In genomic region chr17:57580055-57580739, GRCh38 we compare ENCODE assay signal across 28 cellular contexts.
DNase-seq lines count a peak whose midpoint lies in the region; ATAC-seq, FAIRE-seq and TF ChIP-seq lines count a peak whose summit lies in the region.
"Had no signal": no experiment of that assay in that cellular context is flagged by ENCODE, and none has a peak within 500 bp of the region (broad histone marks: within the 10 kb centered on the region; RNA-seq: fewer than 3 reads in every experiment).

No MANE protein-coding gene starts in this region.

- no peak overlapping the region for H2BK5ac ChIP-seq in H1 (ENCODE audit: low read depth, low read length)

- DNase-seq in DND-41 (no peak), NCI-H69 (lab: John Stamatoyannopoulos, UW) (peak; percentile 40), H1 (ENCODE audit: low read depth in 1 of 2, low spot score in 2 of 2) (no peak), osteoblast (ENCODE audit: insufficient read length, low spot score, missing footprints) (peak; percentile 26), epidermal melanocyte (ENCODE audit: insufficient read length, low spot score) (no peak), NOMO-1 treated with DMSO at 0.1 percent for 48 hours (lab: John Stamatoyannopoulos, UW; ENCODE audit: unreplicated experiment) (no peak), tibial nerve (ENCODE audit: low spot score in 2 of 2) (no peak)
- DNase-seq: activated CD8-positive, alpha-beta T cell treated with anti-CD3 and anti-CD28 coated beads, Interleukin-2, amount 10 ng/mL, durations not matched to agents 7 days and 5 days; anterior cingulate cortex; cortex of kidney; DMS79; effector memory CD4-positive, alpha-beta T cell; erythroblast; GDM1; immature natural killer cell; NCI-H1105 treated with DMSO at 0.1 percent for 48 hours; NCI-H2029; NCI-H510A treated with DMSO at 0.1 percent for 48 hours; SK-N-SH; stimulated activated CD8-positive, alpha-beta memory T cell treated with anti-CD3 and anti-CD28 coated beads, Interleukin-4, amount 100 ng/mL, for 48 hours; upper lobe of right lung had no signal

- H4K91ac ChIP-seq in H1 (replicated peaks; ENCODE audit: insufficient read length, low read length), result no peak overlapping the region

- no peak overlapping the region for H4K8ac ChIP-seq in H1 (ENCODE audit: extremely low read depth, insufficient read depth, low read length)

- no peak overlapping the region for H3K9ac ChIP-seq in DND-41 (ENCODE audit: low read depth, low read length)
- no peak overlapping the region for H3K9ac ChIP-seq in H1 (replicated peaks in 1 of 4; ENCODE audit: extremely low read depth in 1 of 4, low read depth in 3 of 4, low read length in 3 of 4)
- H3K9ac ChIP-seq: BLaER1 treated with 17β-estradiol and CSF1 and Interleukin-3, amounts not matched to agents 10 nM and 100 nM; SK-N-SH had no signal

- TF ChIP-seq CTCF in DND-41 (IDR thresholded peaks at IDR 0.05; ENCODE audit: borderline replicate concordance, extremely low read depth, low read length, poor library complexity, severe bottlenecking) (no peak), H1 (IDR thresholded peaks at IDR 0.05; ENCODE audit: control extremely low read depth in 1 of 3, insufficient read depth in 1 of 3, low read depth in 1 of 3, low read length in 3 of 3) (no peak), osteoblast (IDR thresholded peaks at IDR 0.05; ENCODE audit: extremely low read depth, low read depth, low read length) (no peak), tibial nerve (IDR thresholded peaks at IDR 0.05) (no peak)

- H3K9me3 ChIP-seq in DND-41 (ENCODE audit: insufficient read depth, low read length, severe bottlenecking) (no peaks in the 10 kb centered on the region), H1 (ENCODE audit: insufficient read depth in 2 of 2, low read depth in 1 of 2, low read length in 1 of 2) (no peaks in the 10 kb centered on the region), osteoblast (ENCODE audit: low read depth, low read length) (no peaks in the 10 kb centered on the region), tibial nerve (no peaks in the 10 kb centered on the region)
- H3K9me3 ChIP-seq: BLaER1 treated with 17β-estradiol and CSF1 and Interleukin-3, amounts not matched to agents 10 nM and 100 nM; SK-N-SH; upper lobe of right lung had no signal

- H3K4me3 ChIP-seq in DND-41 (ENCODE audit: low read depth in 1 of 2, low read length in 2 of 2) (no peak overlapping the region), H1 (ENCODE audit: extremely low read depth in 1 of 4, insufficient read depth in 2 of 4, low read depth in 3 of 4, low read length in 4 of 4) (no peak overlapping the region), osteoblast (ENCODE audit: insufficient read depth, low read length) (no peak overlapping the region), tibial nerve (no peak overlapping the region)
- H3K4me3 ChIP-seq: BLaER1 treated with 17β-estradiol and CSF1 and Interleukin-3, amounts not matched to agents 10 nM and 100 nM; K562; upper lobe of right lung had no signal

- no peak for TF ChIP-seq RAD21 in H1 (IDR thresholded peaks at IDR 0.05 in 1 of 2, conservative IDR thresholded peaks at IDR 0.05 in 1 of 2; ENCODE audit: low read depth in 2 of 2, low read length in 2 of 2)

- TF ChIP-seq EP300 in H1 (IDR thresholded peaks at IDR 0.05; ENCODE audit: borderline replicate concordance in 1 of 2, low read depth in 2 of 2, low read length in 2 of 2) (no peak), tibial nerve (IDR thresholded peaks at IDR 0.05) (no peak)

- H3K4me2 ChIP-seq in DND-41 (ENCODE audit: insufficient read depth, low read length) (no peak overlapping the region), H1 (ENCODE audit: insufficient read depth in 1 of 2, low read depth in 2 of 2, low read length in 2 of 2) (no peak overlapping the region), osteoblast (ENCODE audit: insufficient read depth, low read length) (no peak overlapping the region)
- H3K4me2 ChIP-seq: BLaER1 treated with 17β-estradiol and CSF1 and Interleukin-3, amounts not matched to agents 10 nM and 100 nM; SK-N-SH had no signal

- peak overlapping the region; percentile 39; the same call in 1 of the 2 replicates for H2BK12ac ChIP-seq in H1 (ENCODE audit: low read depth, low read length)

- H2AK5ac ChIP-seq in H1 (ENCODE audit: low read depth, low read length), result no peak overlapping the region; the same call in 1 of the 2 replicates

- no peak overlapping the region for H2BK20ac ChIP-seq in H1 (ENCODE audit: low read length)

- no peaks in the 10 kb centered on the region for H3K27me3 ChIP-seq in DND-41 (ENCODE audit: insufficient read depth, low read length, poor library complexity)
- H3K27me3 ChIP-seq in H1 (replicated peaks in 1 of 4; ENCODE audit: control insufficient read depth in 3 of 4, extremely low read depth in 1 of 4, insufficient read depth in 3 of 4, low read length in 3 of 4), result no peaks in the 10 kb centered on the region
- H3K27me3 ChIP-seq in osteoblast (ENCODE audit: insufficient read depth, low read length), result peaks cover 8% of the 10 kb centered on the region
- H3K27me3 ChIP-seq in tibial nerve, result peaks cover 0 to 6% of the 10 kb centered on the region in 2 donors
- H3K27me3 ChIP-seq: BLaER1 treated with 17β-estradiol and CSF1 and Interleukin-3, amounts not matched to agents 10 nM and 100 nM; upper lobe of right lung had no signal

- POLR2A ChIA-PET in H1 (lab: Charles Lee; ENCODE audit: partially characterized antibody), result no interaction called here

- H2AFZ ChIP-seq in DND-41 (ENCODE audit: low read depth, low read length) (no peak overlapping the region), H1 (ENCODE audit: low read length) (no peak overlapping the region), osteoblast (ENCODE audit: low read length) (no peak overlapping the region)

- H3K79me1 ChIP-seq in H1 (ENCODE audit: low read depth, low read length), result no peaks in the 10 kb centered on the region

- H3K18ac ChIP-seq in H1 (ENCODE audit: extremely low read depth, low read length), result no peak overlapping the region

- H3K36me3 ChIP-seq in DND-41 (ENCODE audit: insufficient read depth, low read length), result peaks cover 87% of the 10 kb centered on the region
- no peaks in the 10 kb centered on the region for H3K36me3 ChIP-seq in H1 (ENCODE audit: control insufficient read depth in 2 of 4, insufficient read depth in 4 of 4, low read length in 3 of 4)
- no peaks in the 10 kb centered on the region for H3K36me3 ChIP-seq in osteoblast (ENCODE audit: insufficient read depth, low read length)
- H3K36me3 ChIP-seq in tibial nerve, result no peaks in the 10 kb centered on the region
- H3K36me3 ChIP-seq: upper lobe of right lung had no signal

- H2BK120ac ChIP-seq in H1 (replicated peaks; ENCODE audit: low read depth, low read length), result no peak overlapping the region

- H3K14ac ChIP-seq in H1 (ENCODE audit: insufficient read length), result no peak overlapping the region

- H3K79me2 ChIP-seq in DND-41 (ENCODE audit: insufficient read depth, low read length) (peaks cover 95% of the 10 kb centered on the region), H1 (ENCODE audit: control insufficient read depth in 1 of 2, insufficient read depth in 2 of 2, low read length in 2 of 2) (0 out of 4 replicates have a peak, but pooled peaks cover 0 to 2% of the 10 kb centered on the region in 2 experiments), osteoblast (ENCODE audit: insufficient read depth, low read length) (no peaks in the 10 kb centered on the region)

- peaks cover 47% of the 10 kb centered on the region for H3K4me1 ChIP-seq in DND-41 (ENCODE audit: insufficient read depth, low read length)
- peaks cover 0 to 14% (median 2%) of the 10 kb centered on the region in 4 experiments; a peak in 3 of 7 replicates for H3K4me1 ChIP-seq in H1 (replicated peaks in 1 of 4; ENCODE audit: control insufficient read depth in 3 of 4, insufficient read depth in 4 of 4, low read length in 3 of 4)
- peaks cover 9% of the 10 kb centered on the region for H3K4me1 ChIP-seq in osteoblast (ENCODE audit: insufficient read depth, low read length)
- H3K4me1 ChIP-seq in tibial nerve, result peaks cover 0 to 23% (median 4%) of the 10 kb centered on the region in 4 donors

- no peak overlapping the region for H4K5ac ChIP-seq in H1 (ENCODE audit: insufficient read length, low read depth, low read length)

- H3K56ac ChIP-seq in H1 (replicated peaks; ENCODE audit: insufficient read length, low read depth, low read length), result no peak overlapping the region

- no peak overlapping the region for H3K4ac ChIP-seq in H1 (replicated peaks; ENCODE audit: insufficient read length, low read depth, low read length)

- CTCF ChIA-PET in H1 (lab: Charles Lee; ENCODE audit: partially characterized antibody), result interaction anchor here (0.6 to 1.3 kb wide), 6 partner anchors 27 to 337 kb away, joined by 3 to 4 read pairs (median 3); no protein-coding TSS in a partner anchor

- no peak for TF ChIP-seq POLR2A in H1 (IDR thresholded peaks at IDR 0.05; ENCODE audit: control extremely low read depth in 1 of 2, low read depth in 2 of 2, low read length in 2 of 2)
- no peak for TF ChIP-seq POLR2A in tibial nerve (IDR thresholded peaks at IDR 0.05)

- H3K23me2 ChIP-seq in H1 (ENCODE audit: low read depth, low read length), result no peaks in the 10 kb centered on the region

- ATAC-seq in DND-41 (ENCODE audit: insufficient read depth, low read depth), result no peak
- ATAC-seq in activated CD4-positive, CD25-positive, alpha-beta regulatory T cell treated with anti-CD3 and anti-CD28 coated beads, Interleukin-2, amount 50 U/mL, for 24 hours, result no peak
- ATAC-seq: activated CD8-positive, alpha-beta T cell treated with anti-CD3 and anti-CD28 coated beads, Interleukin-2, amount 10 ng/mL, durations not matched to agents 7 days and 5 days; activated naive CD4-positive, alpha-beta T cell treated with anti-CD3 and anti-CD28 coated beads, Interleukin-2, amount 50 U/mL, for 72 hours; K562; left lobe of liver; sciatic nerve; upper lobe of right lung had no signal

- no peak for FAIRE-seq in H1 (lab: Jason Lieb, UNC)
- FAIRE-seq: K562, TTC549 had no signal

- peak overlapping the region; percentile 15 for H3K27ac ChIP-seq in DND-41 (ENCODE audit: low read length)
- no peak overlapping the region for H3K27ac ChIP-seq in H1 (ENCODE audit: low read depth, low read length)
- H3K27ac ChIP-seq in osteoblast (ENCODE audit: low read depth, low read length), result no peak overlapping the region
- peak overlapping the region in 1 of 4 donors; percentile 36 for H3K27ac ChIP-seq in tibial nerve
- H3K27ac ChIP-seq: upper lobe of right lung had no signal

- H3K23ac ChIP-seq in H1 (ENCODE audit: insufficient read length), result no peak overlapping the region

- no peak overlapping the region for H2BK15ac ChIP-seq in H1 (ENCODE audit: low read length)

- 81% methylated on average over 5 of the region's 5 CpGs; no CpG with 5 or more reads in 1 of the 2 experiments for WGBS in H1 (ENCODE audit: extremely low coverage in 1 of 2, insufficient coverage in 1 of 2, insufficient read length in 1 of 2, insufficient replicate concordance in 2 of 2, low coverage in 1 of 2, low lambda C conversion rate in 2 of 2, missing lambda C conversion rate in 1 of 2), 2 experiments
- 60 to 67% methylated on average over 5 of the region's 5 CpGs for WGBS in tibial nerve, 2 donors

- H4K20me1 ChIP-seq in DND-41 (ENCODE audit: insufficient read depth, low read length) (peaks cover 13% of the 10 kb centered on the region), H1 (replicated peaks in 1 of 2; ENCODE audit: control insufficient read depth in 1 of 2, insufficient read depth in 2 of 2, low read length in 2 of 2) (no peaks in the 10 kb centered on the region), osteoblast (ENCODE audit: insufficient read depth, low read length) (peaks cover 3% of the 10 kb centered on the region)

TF ChIP-seq in H1, 55 proteins besides CTCF, POLR2A, EP300 and RAD21:
- no peak for TF ChIP-seq KDM5A (IDR thresholded peaks at IDR 0.05; ENCODE audit: low read length)

Comparison
In these comparisons a context has a peak if more than half of its experiments do, and no peak if none do; other contexts are left out.
1. DNase-seq: peak in NCI-H69 (single experiment) and osteoblast (single experiment); none in DND-41 (single experiment), H1 (0 of 2), epidermal melanocyte (single experiment), NOMO-1 treated with DMSO at 0.1 percent for 48 hours (single experiment) and tibial nerve (0 of 2).